Comparison of ENCODE assay signal across 26 cellular contexts in genomic region chr14:90924618-90925345, GRCh38.
DNase-seq lines count a peak whose midpoint lies in the region; ATAC-seq and TF ChIP-seq lines count a peak whose summit lies in the region.
"Had no signal": no experiment of that assay in that cellular context is flagged by ENCODE, and none has a peak within 500 bp of the region (broad histone marks: within the 10 kb centered on the region; RNA-seq: fewer than 3 reads in every experiment).

No MANE protein-coding gene starts in this region.

- TF ChIP-seq POLR2A in esophagus squamous epithelium (IDR thresholded peaks at IDR 0.05) = no peak

- H3K4me3 Mint-ChIP-seq in CD8-positive, alpha-beta memory T cell = no peak overlapping the region
- H3K4me3 Mint-ChIP-seq: activated naive CD8-positive, alpha-beta T cell treated with anti-CD3 and anti-CD28 coated beads, Interleukin-2, amount 50 U/mL, for 24 hours; CD4-positive, CD25-positive, alpha-beta regulatory T cell; nephron; T-cell had no signal

- H3K9me3 ChIP-seq in A673 (ENCODE audit: low read depth, low read length, poor library complexity, severe bottlenecking) = no peaks in the 10 kb centered on the region
- H3K9me3 ChIP-seq in PC-9 (ENCODE audit: insufficient read depth, low read depth) = no peaks in the 10 kb centered on the region
- no peaks in the 10 kb centered on the region for H3K9me3 ChIP-seq in esophagus squamous epithelium
- H3K9me3 ChIP-seq in left lung = no peaks in the 10 kb centered on the region
- no peaks in the 10 kb centered on the region for H3K9me3 ChIP-seq in aorta (ENCODE audit: control insufficient read depth, low read length)
- no peaks in the 10 kb centered on the region for H3K9me3 ChIP-seq in CD8-positive, alpha-beta memory T cell (ENCODE audit: low read length)
- H3K9me3 ChIP-seq: spleen, suprapubic skin had no signal

- H3K27ac ChIP-seq in A673 (ENCODE audit: low read depth, low read length, poor library complexity, severe bottlenecking) (no peak overlapping the region), PC-9 (no peak overlapping the region; the same call in 1 of the 2 replicates), esophagus squamous epithelium (peak overlapping the region in 3 of 4 donors; percentile 1 to 39 (median 29)), left lung (no peak overlapping the region), aorta (ENCODE audit: low read depth in 1 of 2, low read length in 2 of 2) (no peak overlapping the region)
- no peak overlapping the region for H3K27ac ChIP-seq in CD8-positive, alpha-beta memory T cell (ENCODE audit: low read depth, low read length)
- H3K27ac ChIP-seq: hepatocyte, spleen, suprapubic skin had no signal

- H4K20me1 ChIP-seq in PC-9 (ENCODE audit: insufficient read depth) = no peaks in the 10 kb centered on the region

- ATAC-seq in left lung = peak; percentile 45
- no peak for ATAC-seq in aorta (ENCODE audit: low FRiP score)
- no peak for ATAC-seq in HG02610 (IDR thresholded peaks at IDR 0.05; ENCODE audit: unreplicated experiment)
- ATAC-seq: activated naive CD8-positive, alpha-beta T cell treated with anti-CD3 and anti-CD28 coated beads, Interleukin-2, amount 50 U/mL, for 24 hours; T-cell had no signal

- DNase-seq in A673 (ENCODE audit: low spot score) = peak; percentile 3
- DNase-seq in PC-9 = peak in 1 of 2 experiments; percentile 42
- DNase-seq in esophagus squamous epithelium (lab: John Stamatoyannopoulos, UW) = no peak
- DNase-seq in left lung = no peak
- no peak for DNase-seq in aorta
- no peak for DNase-seq in CD8-positive, alpha-beta memory T cell
- DNase-seq in HPDE6-E6E7 (ENCODE audit: extremely low spot score) = no peak
- DNase-seq: activated CD4-positive, alpha-beta T cell treated with anti-CD3 and anti-CD28 coated beads for 48 hours; activated effector memory CD4-positive, alpha-beta T cell treated with Interleukin-2 at 50 U/mL for 16 hours; activated naive CD8-positive, alpha-beta T cell treated with anti-CD3 and anti-CD28 coated beads, Interleukin-2, amount 50 U/mL, for 24 hours; CD4-positive, CD25-positive, alpha-beta regulatory T cell; central memory CD4-positive, alpha-beta T cell; DMS53; KG1; kidney glomerular epithelial cell; midbrain; NCI-H2081; NCI-H69; Right ventricle myocardium superior; spleen; T-cell had no signal

- H3F3A ChIP-seq in PC-9 (ENCODE audit: insufficient read depth, low read depth) = peaks cover 6% of the 10 kb centered on the region; the same call in 1 of the 2 replicates

- BruUV-seq in A673 (replicated peaks; lab: Mats Ljungman, UMichigan) (no TSS peak), PC-9 (replicated peaks; lab: Mats Ljungman, UMichigan) (no TSS peak)

- H3K36me3 Mint-ChIP-seq in CD8-positive, alpha-beta memory T cell = peaks cover 0 to 26% (median 13%) of the 10 kb centered on the region in 3 donors

- H3K4me1 Mint-ChIP-seq in CD8-positive, alpha-beta memory T cell = no peaks in the 10 kb centered on the region
- H3K4me1 Mint-ChIP-seq: activated naive CD8-positive, alpha-beta T cell treated with anti-CD3 and anti-CD28 coated beads, Interleukin-2, amount 50 U/mL, for 24 hours; nephron; T-cell had no signal

- no peak overlapping the region for H3K27ac Mint-ChIP-seq in CD8-positive, alpha-beta memory T cell
- H3K27ac Mint-ChIP-seq: activated naive CD8-positive, alpha-beta T cell treated with anti-CD3 and anti-CD28 coated beads, Interleukin-2, amount 50 U/mL, for 24 hours; CD4-positive, CD25-positive, alpha-beta regulatory T cell; nephron; progenitor cell of endocrine pancreas; T-cell had no signal

- no peaks in the 10 kb centered on the region for H3K9me2 ChIP-seq in PC-9 (ENCODE audit: insufficient read depth)

- H3K27me3 Mint-ChIP-seq in CD8-positive, alpha-beta memory T cell = no peaks in the 10 kb centered on the region
- H3K27me3 Mint-ChIP-seq: activated naive CD8-positive, alpha-beta T cell treated with anti-CD3 and anti-CD28 coated beads, Interleukin-2, amount 50 U/mL, for 24 hours; CD4-positive, CD25-positive, alpha-beta regulatory T cell; progenitor cell of endocrine pancreas; T-cell had no signal

- no peaks in the 10 kb centered on the region for H3K79me2 ChIP-seq in PC-9 (ENCODE audit: low read depth)
- H3K79me2 ChIP-seq: hepatocyte had no signal

- H3K36me3 ChIP-seq in A673 (ENCODE audit: insufficient read depth, low read length, poor library complexity, severe bottlenecking) = no peaks in the 10 kb centered on the region
- H3K36me3 ChIP-seq in PC-9 (ENCODE audit: low read depth) = no peaks in the 10 kb centered on the region
- H3K36me3 ChIP-seq in esophagus squamous epithelium = no peaks in the 10 kb centered on the region
- no peaks in the 10 kb centered on the region for H3K36me3 ChIP-seq in left lung
- no peaks in the 10 kb centered on the region for H3K36me3 ChIP-seq in aorta (ENCODE audit: control insufficient read depth in 1 of 2, insufficient read depth in 2 of 2, low read length in 1 of 2)
- no peaks in the 10 kb centered on the region for H3K36me3 ChIP-seq in CD8-positive, alpha-beta memory T cell (ENCODE audit: insufficient read depth, low read length)
- H3K36me3 ChIP-seq: suprapubic skin had no signal

- H3K27me3 ChIP-seq in A673 (replicated peaks; ENCODE audit: insufficient read depth, low read depth, low read length, poor library complexity) (no peaks in the 10 kb centered on the region), PC-9 (ENCODE audit: insufficient read depth, low read depth) (no peaks in the 10 kb centered on the region), esophagus squamous epithelium (no peaks in the 10 kb centered on the region), left lung (no peaks in the 10 kb centered on the region), aorta (ENCODE audit: control insufficient read depth in 1 of 2, insufficient read depth in 2 of 2, low read length in 1 of 2) (no peaks in the 10 kb centered on the region)
- no peaks in the 10 kb centered on the region for H3K27me3 ChIP-seq in CD8-positive, alpha-beta memory T cell (ENCODE audit: insufficient read depth, low read length, poor library complexity, severe bottlenecking)
- H3K27me3 ChIP-seq: hepatocyte, spleen, suprapubic skin had no signal

- H3K4me2 ChIP-seq in PC-9 = 0 out of 2 replicates have a peak overlapping the region, but pooled peaks have one; percentile 16
- H3K4me2 ChIP-seq: hepatocyte had no signal

- no peak overlapping the region for H2AFZ ChIP-seq in PC-9
- H2AFZ ChIP-seq: hepatocyte had no signal

- no peaks in the 10 kb centered on the region for H3K9me3 Mint-ChIP-seq in CD8-positive, alpha-beta memory T cell
- H3K9me3 Mint-ChIP-seq: activated naive CD8-positive, alpha-beta T cell treated with anti-CD3 and anti-CD28 coated beads, Interleukin-2, amount 50 U/mL, for 24 hours; CD4-positive, CD25-positive, alpha-beta regulatory T cell; nephron; T-cell had no signal

- WGBS in esophagus squamous epithelium, 2 donors = 21 to 26% methylated on average over 4 of the region's 4 CpGs
- WGBS in aorta, 2 donors = 19 to 33% methylated on average over 4 of the region's 4 CpGs

- TF ChIP-seq CTCF in A673 (conservative IDR thresholded peaks at IDR 0.05; ENCODE audit: low read depth, low read length) (no peak), PC-9 (conservative IDR thresholded peaks at IDR 0.05) (no peak), esophagus squamous epithelium (IDR thresholded peaks at IDR 0.05) (no peak), left lung (IDR thresholded peaks at IDR 0.05) (no peak)

- intact Hi-C loops in A673 (cut with micrococcal nuclease; ENCODE audit: unreplicated experiment) = no loop called here
- intact Hi-C loops in PC-9 (cut with micrococcal nuclease; ENCODE audit: unreplicated experiment) = no loop called here
- intact Hi-C loops in esophagus squamous epithelium (cut with DNase I) = no loop called here
- intact Hi-C loops in left lung (cut with DNase I) = no loop called here
- intact Hi-C loops in aorta (cut with DNase I) = no loop called here

- POLR2A ChIA-PET in A673 (lab: Charles Lee; ENCODE audit: low non-redundant PET) = no interaction called here
- POLR2A ChIA-PET in PC-9 (lab: Charles Lee; ENCODE audit: unreplicated experiment) = no interaction called here
- POLR2A ChIA-PET in CD8-positive, alpha-beta memory T cell (lab: Charles Lee) = no interaction called here

- CTCF ChIA-PET in A673 (lab: Charles Lee) = no interaction called here
- CTCF ChIA-PET in PC-9 (lab: Charles Lee) = no interaction called here
- CTCF ChIA-PET in CD8-positive, alpha-beta memory T cell (lab: Charles Lee) = interaction anchor here (1.0 kb wide), 1 partner anchor 10 kb away, joined by 3 read pairs; no protein-coding TSS in a partner anchor

- H3K4me1 ChIP-seq in A673 (ENCODE audit: insufficient read depth, low read length, poor library complexity, severe bottlenecking) = no peaks in the 10 kb centered on the region
- H3K4me1 ChIP-seq in PC-9 (replicated peaks; ENCODE audit: insufficient read depth) = peaks cover 12% of the 10 kb centered on the region
- peaks cover 0 to 14% (median 5%) of the 10 kb centered on the region in 3 donors for H3K4me1 ChIP-seq in esophagus squamous epithelium
- H3K4me1 ChIP-seq in left lung = no peaks in the 10 kb centered on the region
- no peaks in the 10 kb centered on the region for H3K4me1 ChIP-seq in aorta (ENCODE audit: control insufficient read depth in 1 of 2, insufficient read depth in 2 of 2, low read length in 2 of 2)
- H3K4me1 ChIP-seq in CD8-positive, alpha-beta memory T cell (ENCODE audit: insufficient read depth, low read length) = no peaks in the 10 kb centered on the region
- H3K4me1 ChIP-seq: spleen, suprapubic skin had no signal

- H3K4me3 ChIP-seq in A673 (ENCODE audit: low read depth, low read length, poor library complexity, severe bottlenecking) (no peak overlapping the region), PC-9 (no peak overlapping the region), esophagus squamous epithelium (no peak overlapping the region), left lung (no peak overlapping the region), aorta (ENCODE audit: low read length in 2 of 2) (no peak overlapping the region)
- no peak overlapping the region for H3K4me3 ChIP-seq in CD8-positive, alpha-beta memory T cell (ENCODE audit: low read length)
- H3K4me3 ChIP-seq: hepatocyte, spleen, suprapubic skin had no signal

Comparison
In these comparisons a context has a peak if more than half of its experiments do, and no peak if none do; other contexts are left out.
1. H3K27ac ChIP-seq: peak in esophagus squamous epithelium (3 of 4); none in A673 (single experiment), PC-9 (single experiment), left lung (0 of 2), aorta (0 of 2) and CD8-positive, alpha-beta memory T cell (single experiment).